In the genomic region with DNA sequence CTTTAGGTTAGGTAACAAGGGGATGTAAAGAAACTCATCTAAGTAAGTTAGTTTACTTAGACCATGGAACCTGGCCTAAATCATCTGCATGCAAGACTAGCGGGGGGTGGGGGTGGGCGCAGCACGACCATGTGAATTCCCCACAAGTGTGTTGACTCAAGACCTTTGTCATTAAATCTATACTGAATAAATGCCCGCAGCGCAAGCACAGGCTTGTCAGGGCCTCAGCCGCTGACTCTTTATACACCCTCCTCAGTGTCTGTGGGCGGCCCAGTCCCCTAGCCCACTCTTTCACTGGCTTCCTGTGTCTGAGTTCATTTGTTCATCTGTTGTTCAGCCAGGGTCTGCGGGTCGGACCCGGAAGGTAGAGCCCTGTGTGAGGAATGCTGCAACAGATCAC, we compare ENCODE assay signal across 21 cellular contexts. TPM values are rescaled to one million over a fixed set of nuclear protein-coding genes. Genes with fewer than 3 reads are reported as not detected.
DNase-seq lines count a peak whose midpoint lies in the region; ATAC-seq, FAIRE-seq and TF ChIP-seq lines count a peak whose summit lies in the region.
"Had no signal": no experiment of that assay in that cellular context is flagged by ENCODE, and none has a peak within 500 bp of the region (broad histone marks: within the 10 kb centered on the region; RNA-seq: fewer than 3 reads in every experiment).

No MANE protein-coding gene starts in this region.

- no peaks in the 10 kb centered on the region for H3K27me3 ChIP-seq in AG04450 (ENCODE audit: control insufficient read depth, insufficient read depth, low read length)
- no peaks in the 10 kb centered on the region for H3K27me3 ChIP-seq in HUES6 (ENCODE audit: control insufficient read depth, insufficient read depth, low read length)
- H3K27me3 ChIP-seq in K562 (ENCODE audit: control insufficient read depth in 2 of 2, insufficient read depth in 2 of 2, low read length in 2 of 2) = no peaks in the 10 kb centered on the region
- H3K27me3 ChIP-seq: SJSA1 had no signal

- H3K9ac ChIP-seq in HUES6 (ENCODE audit: low read length) = peak overlapping the region; percentile 53
- H3K9ac ChIP-seq in K562 (ENCODE audit: insufficient read depth in 1 of 2, low read depth in 2 of 2, low read length in 2 of 2) = no peak overlapping the region
- H3K9ac ChIP-seq: KMS-11 had no signal

- in situ Hi-C loops in K562 (cut with MboI) = no loop called here

- H3K27ac ChIP-seq in AG04450 (ENCODE audit: low read depth, low read length) (peak overlapping the region; percentile 31), HUES6 (ENCODE audit: low read depth, low read length) (no peak overlapping the region; the same call in 1 of the 2 replicates), K562 (ENCODE audit: extremely low read depth, low read depth, low read length) (no peak overlapping the region)
- H3K27ac ChIP-seq: HL-60, KMS-11, SJSA1 had no signal

- TF ChIP-seq RAD21 in K562 (CRISPR knock-in tag; conservative IDR thresholded peaks at IDR 0.05 in 1 of 2, IDR thresholded peaks at IDR 0.05 in 1 of 2) = no peak

- H4K20me1 ChIP-seq in K562 (replicated peaks; ENCODE audit: control insufficient read depth, insufficient read depth, low read length) = peaks cover 9% of the 10 kb centered on the region

- TF ChIP-seq POLR2A in K562 (conservative IDR thresholded peaks at IDR 0.05) = no peak

- TF ChIP-seq EP300 in K562 (IDR thresholded peaks at IDR 0.05; ENCODE audit: low read length) = no peak

- no peak overlapping the region for H2AFZ ChIP-seq in K562 (ENCODE audit: low read depth, low read length)

- CTCF ChIA-PET in AG04450 (lab: Charles Lee) = no interaction called here
- CTCF ChIA-PET in K562 (lab: Yijun Ruan, JAX; ENCODE audit: low intra/inter-chr PET ratio) = no interaction called here

- H3K9me3 ChIP-seq in AG04450 (ENCODE audit: control insufficient read depth, insufficient read depth, low read length) = peaks cover 5% of the 10 kb centered on the region
- peaks cover 36% of the 10 kb centered on the region for H3K9me3 ChIP-seq in HUES6 (ENCODE audit: control insufficient read depth, insufficient read depth, low read depth, low read length)
- H3K9me3 ChIP-seq in K562 (replicated peaks; ENCODE audit: control insufficient read depth, insufficient read depth, low read depth, low read length) = 0 out of 2 replicates have a peak, but pooled peaks cover 4% of the 10 kb centered on the region
- H3K9me3 ChIP-seq: SJSA1 had no signal

- H3K4me3 ChIP-seq in AG04450 (ENCODE audit: low read depth, low read length) (no peak overlapping the region), HUES6 (ENCODE audit: low read depth, low read length) (peak overlapping the region; percentile 42; the same call in 1 of the 2 replicates), K562 (no peak overlapping the region)
- H3K4me3 ChIP-seq: SJSA1 had no signal

- no TSS peak for BruUV-seq in K562 (replicated peaks; lab: Mats Ljungman, UMichigan)

- H3K4me1 ChIP-seq in HUES6 (ENCODE audit: control insufficient read depth, insufficient read depth, low read length) = peaks cover 35% of the 10 kb centered on the region
- no peaks in the 10 kb centered on the region for H3K4me1 ChIP-seq in K562 (replicated peaks in 1 of 2; ENCODE audit: control insufficient read depth in 2 of 2, insufficient read depth in 2 of 2, low read length in 2 of 2)
- H3K4me1 ChIP-seq: SJSA1 had no signal

- H3K9me1 ChIP-seq in K562 (ENCODE audit: control insufficient read depth, insufficient read depth, low read length) = no peaks in the 10 kb centered on the region

- H3K4me2 ChIP-seq in K562 (ENCODE audit: insufficient read depth, low read length) = no peak overlapping the region
- H3K4me2 ChIP-seq: KMS-11 had no signal

- WGBS in K562 (ENCODE audit: insufficient coverage, low coverage, missing lambda C conversion rate) = 96% methylated on average over 10 of the region's 10 CpGs

- no peak for FAIRE-seq in K562 (lab: Jason Lieb, UNC)
- FAIRE-seq: H1 had no signal

- intact Hi-C loops in K562 (cut with micrococcal nuclease) = no loop called here
- intact Hi-C loops in activated CD4-positive, alpha-beta T cell treated with anti-CD3 and anti-CD28 coated beads, Interleukin-2, amount 10 ng/mL, durations not matched to agents 24 days and 14 days (cut with micrococcal nuclease) = no loop called here

- H3K9me3 Mint-ChIP-seq in stimulated activated naive B cell treated with anti-CD40 and anti-IgM and Interleukin-4, amounts not matched to agents 10 μg/mL and 1 μg/mL and 100 μg/mL, for 72 hours = peaks cover 15 to 27% of the 10 kb centered on the region in 2 donors
- peaks cover 26% of the 10 kb centered on the region for H3K9me3 Mint-ChIP-seq in activated CD4-positive, alpha-beta T cell treated with anti-CD3 and anti-CD28 coated beads, Interleukin-2, amount 10 ng/mL, durations not matched to agents 24 days and 14 days

- POLR2A ChIA-PET in AG04450 (lab: Yijun Ruan, JAX) (no interaction called here), K562 (lab: Yijun Ruan, JAX) (no interaction called here)

- H3K27me3 Mint-ChIP-seq in stimulated activated naive B cell treated with anti-CD40 and anti-IgM and Interleukin-4, amounts not matched to agents 10 μg/mL and 1 μg/mL and 100 μg/mL, for 72 hours = no peaks in the 10 kb centered on the region
- H3K27me3 Mint-ChIP-seq in activated CD4-positive, alpha-beta T cell treated with anti-CD3 and anti-CD28 coated beads, Interleukin-2, amount 10 ng/mL, durations not matched to agents 24 days and 14 days = no peaks in the 10 kb centered on the region
- H3K27me3 Mint-ChIP-seq: B cell had no signal

- H3K4me3 Mint-ChIP-seq in stimulated activated naive B cell treated with anti-CD40 and anti-IgM and Interleukin-4, amounts not matched to agents 10 μg/mL and 1 μg/mL and 100 μg/mL, for 72 hours = no peak overlapping the region
- H3K4me3 Mint-ChIP-seq in activated CD4-positive, alpha-beta T cell treated with anti-CD3 and anti-CD28 coated beads, Interleukin-2, amount 10 ng/mL, durations not matched to agents 24 days and 14 days = no peak overlapping the region
- H3K4me3 Mint-ChIP-seq: B cell had no signal

- peaks cover 18 to 41% of the 10 kb centered on the region in 2 donors for H3K4me1 Mint-ChIP-seq in stimulated activated naive B cell treated with anti-CD40 and anti-IgM and Interleukin-4, amounts not matched to agents 10 μg/mL and 1 μg/mL and 100 μg/mL, for 72 hours
- H3K4me1 Mint-ChIP-seq in activated CD4-positive, alpha-beta T cell treated with anti-CD3 and anti-CD28 coated beads, Interleukin-2, amount 10 ng/mL, durations not matched to agents 24 days and 14 days = peaks cover 9% of the 10 kb centered on the region

- ATAC-seq in K562 = no peak
- ATAC-seq in stimulated activated naive B cell treated with anti-CD40 and anti-IgM and Interleukin-4, amounts not matched to agents 10 μg/mL and 1 μg/mL and 100 μg/mL, for 72 hours (replicated peaks) = no peak
- ATAC-seq: Panc1 had no signal

- TF ChIP-seq CTCF in AG04450 (IDR thresholded peaks at IDR 0.05; ENCODE audit: low read depth, low read length) (no peak), K562 (IDR thresholded peaks at IDR 0.05 in 2 of 3, conservative IDR thresholded peaks at IDR 0.05 in 1 of 3; ENCODE audit: insufficient read depth in 2 of 3, low read depth in 1 of 3, low read length in 3 of 3) (no peak)

- peak overlapping the region; percentile 14 for H3K27ac Mint-ChIP-seq in stimulated activated naive B cell treated with anti-CD40 and anti-IgM and Interleukin-4, amounts not matched to agents 10 μg/mL and 1 μg/mL and 100 μg/mL, for 72 hours
- no peak overlapping the region for H3K27ac Mint-ChIP-seq in activated CD4-positive, alpha-beta T cell treated with anti-CD3 and anti-CD28 coated beads, Interleukin-2, amount 10 ng/mL, durations not matched to agents 24 days and 14 days
- H3K27ac Mint-ChIP-seq: B cell had no signal

- H3K36me3 ChIP-seq in HUES6 (ENCODE audit: control insufficient read depth, insufficient read depth, low read length) (peaks cover 4% of the 10 kb centered on the region; the same call in 1 of the 2 replicates), K562 (ENCODE audit: control insufficient read depth, insufficient read depth, low read length) (no peaks in the 10 kb centered on the region)
- H3K36me3 ChIP-seq: SJSA1 had no signal

- no peak for DNase-seq in AG04450 (ENCODE audit: low read depth, low spot score)
- no peak for DNase-seq in K562 (ENCODE audit: extremely low read depth in 1 of 4, low spot score in 3 of 4)
- no peak for DNase-seq in stimulated activated naive B cell treated with anti-CD40 and anti-IgM and Interleukin-4, amounts not matched to agents 10 μg/mL and 1 μg/mL and 100 μg/mL, for 72 hours
- DNase-seq in activated CD4-positive, alpha-beta T cell treated with anti-CD3 and anti-CD28 coated beads, Interleukin-2, amount 10 ng/mL, durations not matched to agents 24 days and 14 days = no peak
- DNase-seq in effector CD4-positive, alpha-beta T cell = no peak
- DNase-seq in NCI-H69 (lab: John Stamatoyannopoulos, UW) = no peak
- DNase-seq: DMS79, NCI-H1092 treated with DMSO at 0.1 percent for 48 hours, NCI-H146, NCI-H2029, NCI-H226, NCI-H524, NCI-H82 had no signal

- H3K36me3 Mint-ChIP-seq in stimulated activated naive B cell treated with anti-CD40 and anti-IgM and Interleukin-4, amounts not matched to agents 10 μg/mL and 1 μg/mL and 100 μg/mL, for 72 hours = peaks cover 34 to 42% of the 10 kb centered on the region in 2 donors
- H3K36me3 Mint-ChIP-seq in activated CD4-positive, alpha-beta T cell treated with anti-CD3 and anti-CD28 coated beads, Interleukin-2, amount 10 ng/mL, durations not matched to agents 24 days and 14 days (ENCODE audit: low read depth) = peaks cover 33% of the 10 kb centered on the region

- peaks cover 36% of the 10 kb centered on the region for H3K79me2 ChIP-seq in K562 (ENCODE audit: control insufficient read depth, insufficient read depth, low read length)

RNA-seq across cellular contexts. Expression of a gene that starts 17.8 kb away (rescaled TPM):
- 14.9 and 15.5 TPM in 2 replicates for polyA plus RNA-seq in AG04450 (2011; rRNA removed)
- polyA minus RNA-seq in AG04450 (2011; rRNA and poly(A)+ RNA removed) = 26.8 and 36.7 TPM in 2 replicates
- 11.9 and 21.7 TPM in 2 replicates for total RNA-seq in K562 (2011; cell fraction: chromatin; rRNA removed; ENCODE audit: low replicate concordance)
- total RNA-seq in K562 (2011; cell fraction: nucleolus; rRNA removed) = 4.2 and 6.8 TPM in 2 replicates
- total RNA-seq in K562 (2011; cell fraction: nucleoplasm; rRNA removed) = 7.3 and 14.1 TPM in 2 replicates
- total RNA-seq in K562 (2014; rRNA removed) = 7.1 and 12.1 TPM in 2 replicates
- total RNA-seq in K562 (2014; rRNA removed; fragmentation: Illumina TruSeq; extraction: Trizol) = 9.0 and 10.0 TPM in 2 replicates
- total RNA-seq in K562 (2015; rRNA removed; fragmentation: Illumina TruSeq; extraction: Trizol) = 8.3 TPM in 2 replicates
- 14.2 and 15.5 TPM in 2 replicates for total RNA-seq in K562 (2021)
- 5.4 and 5.7 TPM in 2 replicates for polyA plus RNA-seq in K562 (2011; rRNA removed)
- 1.9 and 2.8 TPM in 2 replicates for polyA plus RNA-seq in K562 (2011; cell fraction: cytosol; rRNA removed)
- polyA plus RNA-seq in K562 (2011; cell fraction: nucleus; rRNA removed) = 11.4 and 11.5 TPM in 2 replicates
- polyA plus RNA-seq in K562 (2012) = 3.4 and 3.5 TPM in 2 replicates
- 5.0 and 5.3 TPM in 2 replicates for polyA plus RNA-seq in K562 (2014; fragmentation: Illumina TruSeq; extraction: Trizol)
- 1 to 10 TPM; 1.2 to 2.6 TPM for polyA plus RNA-seq in K562 (2014; fragmentation: Nextera tagmentation; extraction: Ambion mirVana)
- 4.8 and 4.9 TPM in 2 replicates for polyA plus RNA-seq in K562 (2014; rRNA removed)
- 15.4 and 22.1 TPM in 2 replicates for polyA minus RNA-seq in K562 (2011; rRNA and poly(A)+ RNA removed)
- polyA minus RNA-seq in K562 (2011; cell fraction: cytosol; rRNA and poly(A)+ RNA removed) = 8.7 and 10.0 TPM in 2 replicates
- polyA minus RNA-seq in K562 (2011; cell fraction: nucleus; rRNA and poly(A)+ RNA removed) = 8.6 and 14.6 TPM in 2 replicates
- total RNA-seq in activated CD4-positive, alpha-beta T cell treated with anti-CD3 and anti-CD28 coated beads, Interleukin-2, amount 10 ng/mL, durations not matched to agents 24 days and 14 days = 53.7 and 57.5 TPM in 2 replicates

RNA-seq across cellular contexts. Expression of a gene that starts 48.2 kb away (rescaled TPM):
- polyA plus RNA-seq in AG04450 (2011; rRNA removed) = not detected in 2 replicates
- polyA minus RNA-seq in AG04450 (2011; rRNA and poly(A)+ RNA removed) = not detected in 2 replicates
- total RNA-seq in K562 (2011; cell fraction: chromatin; rRNA removed; ENCODE audit: low replicate concordance) = not detected in 2 replicates
- total RNA-seq in K562 (2011; cell fraction: nucleolus; rRNA removed) = not detected in 2 replicates
- total RNA-seq in K562 (2011; cell fraction: nucleoplasm; rRNA removed) = not detected in 2 replicates
- not detected in 2 replicates for total RNA-seq in K562 (2014; rRNA removed)
- not detected in 2 replicates for total RNA-seq in K562 (2014; rRNA removed; fragmentation: Illumina TruSeq; extraction: Trizol)
- not detected in 2 replicates for total RNA-seq in K562 (2015; rRNA removed; fragmentation: Illumina TruSeq; extraction: Trizol)
- not detected in 2 replicates for total RNA-seq in K562 (2021)
- not detected in 2 replicates for polyA plus RNA-seq in K562 (2011; rRNA removed)
- not detected in 2 replicates for polyA plus RNA-seq in K562 (2011; cell fraction: cytosol; rRNA removed)
- polyA plus RNA-seq in K562 (2011; cell fraction: nucleus; rRNA removed) = not detected in 2 replicates
- 0.14 and 0.25 TPM in 2 replicates for polyA plus RNA-seq in K562 (2012)
- polyA plus RNA-seq in K562 (2014; fragmentation: Illumina TruSeq; extraction: Trizol) = not detected in 2 replicates
- polyA plus RNA-seq in K562 (2014; fragmentation: Nextera tagmentation; extraction: Ambion mirVana) = not detected
- not detected in 2 replicates for polyA plus RNA-seq in K562 (2014; rRNA removed)
- not detected in 2 replicates for polyA minus RNA-seq in K562 (2011; rRNA and poly(A)+ RNA removed)
- polyA minus RNA-seq in K562 (2011; cell fraction: cytosol; rRNA and poly(A)+ RNA removed) = not detected in 2 replicates
- not detected in 2 replicates for polyA minus RNA-seq in K562 (2011; cell fraction: nucleus; rRNA and poly(A)+ RNA removed)
- 0.12 TPM in 1 of 2 replicates, not detected in the other for total RNA-seq in activated CD4-positive, alpha-beta T cell treated with anti-CD3 and anti-CD28 coated beads, Interleukin-2, amount 10 ng/mL, durations not matched to agents 24 days and 14 days
- total RNA-seq: B cell; T-helper 1 cell treated with Interleukin-12 subunit alpha and Interleukin-12 subunit beta and Interleukin-4 antibody, amounts not matched to agents 30 ng/mL and 1 ng/mL, for 36 hours had no signal
